In the genomic region with DNA sequence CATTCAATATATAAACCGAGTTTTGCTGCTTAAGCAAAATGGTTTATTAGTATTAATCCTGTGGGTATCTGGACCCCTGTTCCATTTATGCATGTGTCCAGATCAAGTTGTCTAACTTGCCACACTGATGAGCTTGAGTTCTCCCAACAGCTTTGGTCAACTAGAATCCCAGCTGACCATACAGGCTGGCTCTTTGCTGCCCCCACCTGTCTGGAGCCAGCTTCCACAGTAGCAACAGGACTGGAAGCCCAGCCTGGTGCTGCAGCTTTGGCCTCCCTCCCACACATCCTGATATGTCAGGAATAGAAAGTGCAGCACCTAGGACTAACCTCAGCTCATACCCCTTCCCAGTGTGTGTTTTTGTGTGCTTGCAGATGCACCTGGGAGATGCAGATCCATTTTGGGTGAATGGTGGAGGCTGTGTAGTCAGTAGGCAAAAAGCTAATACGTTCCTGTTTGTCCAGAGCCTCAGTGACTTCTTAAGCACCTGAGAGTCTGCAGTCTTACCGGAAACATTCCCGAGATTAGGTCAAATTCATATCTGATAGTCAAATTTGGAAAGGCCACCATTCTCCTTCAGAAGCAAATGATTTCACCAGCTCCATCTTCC, we compare ENCODE assay signal across 8 cellular contexts. TPM values are rescaled to one million over a fixed set of nuclear protein-coding genes. Genes with fewer than 3 reads are reported as not detected.
A peak's percentile ranks its signal among the peaks of the same experiment; 100 is the strongest.
DNase-seq lines count a peak whose midpoint lies in the region; ATAC-seq, FAIRE-seq and TF ChIP-seq lines count a peak whose summit lies in the region.

No MANE protein-coding gene starts in this region.

- peak; percentile 78 for ATAC-seq in GM18505 (IDR thresholded peaks at IDR 0.05; ENCODE audit: unreplicated experiment)
- ATAC-seq in HG03103 (IDR thresholded peaks at IDR 0.05; ENCODE audit: low read depth, unreplicated experiment), result peak; percentile 94
- peak; percentile 31 for ATAC-seq in stimulated activated effector memory CD8-positive, alpha-beta T cell treated with anti-CD3 and anti-CD28 coated beads, Interleukin-12 subunit alpha, Interleukin-12 subunit beta, amount 100 ng/mL, for 72 hours

- H3K27ac ChIP-seq in brain microvascular endothelial cell, result no peak overlapping the region

- POLR2A ChIA-PET in BJ (lab: Charles Lee), result no interaction called here

- no peak for TF ChIP-seq POLR2A in GM18505 (IDR thresholded peaks at IDR 0.05; ENCODE audit: borderline replicate concordance, extremely low read depth, insufficient read depth, insufficient read length)

- FAIRE-seq in islet of Langerhans (lab: Jason Lieb, UNC), result peak; percentile 66

- in situ Hi-C loops in brain microvascular endothelial cell (cut with HindIII; ENCODE audit: low pct_ligation_motif_present, low sequenced_read_pairs), result no loop called here

- no peaks in the 10 kb centered on the region for H3K9me3 Mint-ChIP-seq in stimulated activated effector memory CD8-positive, alpha-beta T cell treated with anti-CD3 and anti-CD28 coated beads, Interleukin-12 subunit alpha, Interleukin-12 subunit beta, amount 100 ng/mL, for 72 hours

- DNase-seq in BJ (ENCODE audit: low read depth) (no peak), NCI-H82 (lab: John Stamatoyannopoulos, UW) (peak; percentile 86), brain microvascular endothelial cell (peak; percentile 33)
- DNase-seq in stimulated activated effector memory CD8-positive, alpha-beta T cell treated with anti-CD3 and anti-CD28 coated beads, Interleukin-12 subunit alpha, Interleukin-12 subunit beta, amount 100 ng/mL, for 72 hours (ENCODE audit: low spot score in 2 of 2), result peak in 1 of 2 donors; percentile 47
- DNase-seq in effector CD8-positive, alpha-beta T cell (lab: John Stamatoyannopoulos, UW), result no peak

- H3K27me3 ChIP-seq in BJ (ENCODE audit: control insufficient read depth, insufficient read depth, low read length) (no peaks in the 10 kb centered on the region), brain microvascular endothelial cell (replicated peaks) (no peaks in the 10 kb centered on the region)

- no peak overlapping the region for H3K27ac Mint-ChIP-seq in stimulated activated effector memory CD8-positive, alpha-beta T cell treated with anti-CD3 and anti-CD28 coated beads, Interleukin-12 subunit alpha, Interleukin-12 subunit beta, amount 100 ng/mL, for 72 hours

- no peak overlapping the region for H3K4me3 ChIP-seq in BJ (ENCODE audit: low read depth, low read length)
- no peak overlapping the region for H3K4me3 ChIP-seq in brain microvascular endothelial cell (ENCODE audit: low read depth, low read length)

- TF ChIP-seq CTCF in BJ (IDR thresholded peaks at IDR 0.05; ENCODE audit: insufficient read depth, low read depth, low read length) (peak; percentile 77), brain microvascular endothelial cell (IDR thresholded peaks at IDR 0.05; ENCODE audit: low read depth, low read length, missing control alignments) (peak; percentile 88)

- no peak overlapping the region for H3K4me3 Mint-ChIP-seq in stimulated activated effector memory CD8-positive, alpha-beta T cell treated with anti-CD3 and anti-CD28 coated beads, Interleukin-12 subunit alpha, Interleukin-12 subunit beta, amount 100 ng/mL, for 72 hours

- H3K36me3 ChIP-seq in BJ (ENCODE audit: control insufficient read depth, insufficient read depth, low read length), result no peaks in the 10 kb centered on the region
- no peaks in the 10 kb centered on the region for H3K36me3 ChIP-seq in brain microvascular endothelial cell (replicated peaks)

- no peaks in the 10 kb centered on the region for H3K36me3 Mint-ChIP-seq in stimulated activated effector memory CD8-positive, alpha-beta T cell treated with anti-CD3 and anti-CD28 coated beads, Interleukin-12 subunit alpha, Interleukin-12 subunit beta, amount 100 ng/mL, for 72 hours

- CTCF ChIA-PET in BJ (lab: Yijun Ruan, JAX), result interaction anchor here (0.6 to 2.3 kb wide), 20 partner anchors 9 to 1565 kb away, joined by 3 to 42 read pairs (median 4); no protein-coding TSS in a partner anchor

- H3K4me1 Mint-ChIP-seq in stimulated activated effector memory CD8-positive, alpha-beta T cell treated with anti-CD3 and anti-CD28 coated beads, Interleukin-12 subunit alpha, Interleukin-12 subunit beta, amount 100 ng/mL, for 72 hours, result no peaks in the 10 kb centered on the region

RNA-seq across cellular contexts. Expression of a gene that starts 40.9 kb away (rescaled TPM):
- polyA plus RNA-seq in BJ (2011; rRNA removed), result not detected in 2 replicates
- not detected in 2 replicates for polyA minus RNA-seq in BJ (2011; rRNA and poly(A)+ RNA removed)

Comparison
In these comparisons a context has a peak if more than half of its experiments do, and no peak if none do; other contexts are left out.
1. DNase-seq: peak in NCI-H82 (single experiment) and brain microvascular endothelial cell (single experiment); none in BJ (single experiment) and effector CD8-positive, alpha-beta T cell (single experiment).
2. ATAC-seq: peak in every context shown above with its lines; median percentile 94 in HG03103; 78 in GM18505; 31 in stimulated activated effector memory CD8-positive, alpha-beta T cell treated with anti-CD3 and anti-CD28 coated beads, Interleukin-12 subunit alpha, Interleukin-12 subunit beta, amount 100 ng/mL, for 72 hours.